7 cellular contexts compared by ENCODE assay signal in the genomic region with DNA sequence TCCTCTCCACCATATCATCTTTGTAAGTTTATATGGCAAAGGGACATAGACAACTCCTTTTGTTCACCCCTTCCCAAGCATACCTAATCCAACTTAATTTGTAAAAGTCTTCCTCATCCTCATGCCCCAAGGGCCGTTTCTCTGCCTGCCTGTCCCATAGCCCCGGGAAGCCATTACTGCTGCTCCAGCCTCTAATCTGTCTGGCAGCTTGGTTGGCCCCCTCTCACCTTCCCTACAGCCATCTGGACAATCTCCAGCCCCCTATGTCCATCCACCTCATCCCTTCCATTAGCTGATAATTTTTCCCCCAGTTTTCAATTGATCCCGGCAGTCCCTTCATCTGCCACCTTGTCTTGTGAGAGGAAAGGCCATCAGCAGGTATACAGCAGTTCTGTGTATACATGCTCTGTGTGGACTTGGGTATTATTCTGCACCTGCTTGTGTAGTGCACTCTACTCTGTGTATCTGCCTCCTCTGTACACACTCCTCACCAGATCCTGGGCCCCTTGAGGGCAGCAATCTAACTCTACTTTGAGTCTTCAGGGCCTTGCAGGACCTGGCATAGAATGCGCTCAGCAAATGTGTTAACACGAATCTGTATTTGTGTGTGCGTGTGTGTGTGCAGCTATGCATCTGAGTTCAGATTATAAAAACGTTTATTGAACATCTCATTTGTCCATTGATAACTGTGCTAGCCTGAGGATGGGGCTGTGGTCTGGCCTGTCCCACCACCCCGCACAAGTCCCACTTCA. TPM values are rescaled to one million over a fixed set of nuclear protein-coding genes. Genes with fewer than 3 reads are reported as not detected.
DNase-seq lines count a peak whose midpoint lies in the region; ATAC-seq and TF ChIP-seq lines count a peak whose summit lies in the region.

No MANE protein-coding gene starts in this region.

- H3K4me1 ChIP-seq in tibial nerve: peaks cover 0 to 58% (median 48%) of the 10 kb centered on the region in 4 donors

- no peak for TF ChIP-seq POLR2A in tibial nerve (IDR thresholded peaks at IDR 0.05)

- no peaks in the 10 kb centered on the region for H3K27me3 ChIP-seq in tibial nerve

- peak; percentile 0 for ATAC-seq in left lobe of liver
- ATAC-seq in GM19467 (IDR thresholded peaks at IDR 0.05; ENCODE audit: unreplicated experiment): no peak

- H3K27ac ChIP-seq in angular gyrus (ENCODE audit: low read depth, low read length): peak overlapping the region; percentile 97
- peak overlapping the region; percentile 98 to 100 (median 99) for H3K27ac ChIP-seq in tibial nerve

- no peak for TF ChIP-seq EP300 in tibial nerve (IDR thresholded peaks at IDR 0.05)

- DNase-seq in GM12864 (ENCODE audit: low read depth) (no peak), NCI-H2029 treated with DMSO at 0.1 percent for 48 hours (lab: John Stamatoyannopoulos, UW) (peak; percentile 50), left lobe of liver (ENCODE audit: low spot score) (no peak), tibial nerve (ENCODE audit: low spot score in 2 of 2) (no peak), inferior parietal cortex (ENCODE audit: extremely low spot score) (no peak)

- WGBS in tibial nerve, 2 donors: 35 to 37% methylated on average over 8 of the region's 8 CpGs

- no peaks in the 10 kb centered on the region for H3K9me3 ChIP-seq in tibial nerve

- TF ChIP-seq CTCF in GM12864 (IDR thresholded peaks at IDR 0.05; ENCODE audit: low read depth, low read length, missing control alignments) (no peak), tibial nerve (IDR thresholded peaks at IDR 0.05) (no peak)

- peak overlapping the region; percentile 50 for H3K4me3 ChIP-seq in GM12864 (ENCODE audit: low read depth, low read length)
- peak overlapping the region; percentile 4 to 44 (median 24) for H3K4me3 ChIP-seq in tibial nerve

- H3K36me3 ChIP-seq in tibial nerve: no peaks in the 10 kb centered on the region

RNA-seq across cellular contexts. Expression of a gene that starts 3.7 kb away (rescaled TPM):
- total RNA-seq in left lobe of liver (17.5 TPM), tibial nerve (10 to 100 TPM; 67.5 to 84.9 (median 70.8) TPM)
